7 cellular contexts compared by ENCODE assay signal in the genomic region with DNA sequence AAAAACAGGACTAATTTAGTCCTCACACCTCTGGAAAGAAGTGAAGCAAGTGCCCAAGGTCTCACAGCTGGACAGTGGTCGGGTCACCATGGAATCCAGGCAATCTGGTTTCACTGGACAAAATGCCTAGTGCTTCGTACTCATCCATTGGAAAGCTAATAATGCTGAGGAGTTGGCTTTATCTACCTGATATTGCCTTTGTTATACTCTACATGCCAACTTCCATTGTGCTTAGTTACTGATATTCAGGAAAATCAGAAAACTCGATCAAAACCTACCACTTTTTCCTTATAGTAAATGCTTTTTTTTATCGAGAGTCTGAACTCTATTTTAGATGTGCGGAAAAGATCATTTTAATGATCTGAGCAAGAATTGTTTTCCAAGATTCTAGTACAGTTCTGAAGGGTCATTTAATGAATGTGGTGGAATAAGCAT. TPM values are rescaled to one million over a fixed set of nuclear protein-coding genes. Genes with fewer than 3 reads are reported as not detected.
DNase-seq lines count a peak whose midpoint lies in the region; ATAC-seq and TF ChIP-seq lines count a peak whose summit lies in the region.

No MANE protein-coding gene starts in this region.

- H3K27me3 ChIP-seq in H7 (ENCODE audit: control insufficient read depth, insufficient read depth, low read length) (no peaks in the 10 kb centered on the region), SK-N-SH (ENCODE audit: insufficient read depth) (no peaks in the 10 kb centered on the region)

- no peaks in the 10 kb centered on the region for H3K79me2 ChIP-seq in SK-N-SH (ENCODE audit: insufficient read depth)

- no peak for DNase-seq in H7
- no peak for DNase-seq in SK-N-SH
- no peak for DNase-seq in glutamatergic neuron
- DNase-seq in stimulated activated naive B cell treated with anti-CD40 and anti-IgM and Interleukin-4, amounts not matched to agents 10 μg/mL and 1 μg/mL and 100 μg/mL, for 72 hours = no peak
- no peak for DNase-seq in NCI-H1048 (lab: John Stamatoyannopoulos, UW)

- H3K27me3 Mint-ChIP-seq in glutamatergic neuron (ENCODE audit: unreplicated experiment) = no peaks in the 10 kb centered on the region
- peaks cover 10 to 32% of the 10 kb centered on the region in 2 donors for H3K27me3 Mint-ChIP-seq in stimulated activated naive B cell treated with anti-CD40 and anti-IgM and Interleukin-4, amounts not matched to agents 10 μg/mL and 1 μg/mL and 100 μg/mL, for 72 hours

- peak overlapping the region; percentile 88 for H3K4me3 ChIP-seq in H7 (ENCODE audit: insufficient read depth, low read depth, low read length)
- peak overlapping the region; percentile 93 to 96 for H3K4me3 ChIP-seq in SK-N-SH (ENCODE audit: low read depth in 2 of 2, low read length in 1 of 2)

- TF ChIP-seq CTCF in SK-N-SH (IDR thresholded peaks at IDR 0.05) (no peak), glutamatergic neuron (IDR thresholded peaks at IDR 0.05; ENCODE audit: partially characterized antibody, unreplicated experiment) (no peak)

- H3K9ac ChIP-seq in SK-N-SH = peak overlapping the region; percentile 48; the same call in 1 of the 2 replicates

- no peaks in the 10 kb centered on the region for H3K36me3 Mint-ChIP-seq in glutamatergic neuron (ENCODE audit: unreplicated experiment)
- no peaks in the 10 kb centered on the region for H3K36me3 Mint-ChIP-seq in stimulated activated naive B cell treated with anti-CD40 and anti-IgM and Interleukin-4, amounts not matched to agents 10 μg/mL and 1 μg/mL and 100 μg/mL, for 72 hours

- no peaks in the 10 kb centered on the region for H3K4me1 Mint-ChIP-seq in glutamatergic neuron (ENCODE audit: low read depth, unreplicated experiment)
- H3K4me1 Mint-ChIP-seq in stimulated activated naive B cell treated with anti-CD40 and anti-IgM and Interleukin-4, amounts not matched to agents 10 μg/mL and 1 μg/mL and 100 μg/mL, for 72 hours = peaks cover 4 to 12% of the 10 kb centered on the region in 2 donors

- peak overlapping the region; percentile 93 for H3K27ac Mint-ChIP-seq in glutamatergic neuron (ENCODE audit: unreplicated experiment)
- H3K27ac Mint-ChIP-seq in stimulated activated naive B cell treated with anti-CD40 and anti-IgM and Interleukin-4, amounts not matched to agents 10 μg/mL and 1 μg/mL and 100 μg/mL, for 72 hours = peak overlapping the region; percentile 81

- peaks cover 0 to 2% of the 10 kb centered on the region in 2 experiments; a peak in 1 of 4 replicates for H3K4me1 ChIP-seq in SK-N-SH (ENCODE audit: control insufficient read depth in 1 of 2, insufficient read depth in 2 of 2, low read depth in 1 of 2, low read length in 1 of 2)

- 15% methylated on average over 5 of the region's 5 CpGs for WGBS in SK-N-SH (ENCODE audit: low lambda C conversion rate)

- H3K9me2 ChIP-seq in SK-N-SH = no peaks in the 10 kb centered on the region

- H2AFZ ChIP-seq in SK-N-SH (ENCODE audit: low read depth) = peak overlapping the region; percentile 96

- peak overlapping the region; percentile 72 for H3K4me2 ChIP-seq in SK-N-SH

- peaks cover 2% of the 10 kb centered on the region for H3K9me3 Mint-ChIP-seq in glutamatergic neuron (ENCODE audit: unreplicated experiment)
- no peaks in the 10 kb centered on the region for H3K9me3 Mint-ChIP-seq in stimulated activated naive B cell treated with anti-CD40 and anti-IgM and Interleukin-4, amounts not matched to agents 10 μg/mL and 1 μg/mL and 100 μg/mL, for 72 hours

- CTCF ChIA-PET in SK-N-SH (lab: Yijun Ruan, JAX) = interaction anchor here (1.0 to 2.2 kb wide), 3 partner anchors 16 to 86 kb away, joined by 3 to 10 read pairs (median 4); partner anchors contain the start of gene SMIM8

- ATAC-seq in stimulated activated naive B cell treated with anti-CD40 and anti-IgM and Interleukin-4, amounts not matched to agents 10 μg/mL and 1 μg/mL and 100 μg/mL, for 72 hours (replicated peaks) = peak in 1 of 2 donors; percentile 5
- ATAC-seq in GM18520 (IDR thresholded peaks at IDR 0.05; ENCODE audit: unreplicated experiment) = no peak
- ATAC-seq in HG03025 (IDR thresholded peaks at IDR 0.05; ENCODE audit: low FRiP score, unreplicated experiment) = no peak

- H3K4me3 Mint-ChIP-seq in glutamatergic neuron (ENCODE audit: unreplicated experiment) = peak overlapping the region; percentile 95
- peak overlapping the region; percentile 87 to 93 for H3K4me3 Mint-ChIP-seq in stimulated activated naive B cell treated with anti-CD40 and anti-IgM and Interleukin-4, amounts not matched to agents 10 μg/mL and 1 μg/mL and 100 μg/mL, for 72 hours

- H3K36me3 ChIP-seq in H7 (replicated peaks; ENCODE audit: control insufficient read depth, insufficient read depth, low read length) (no peaks in the 10 kb centered on the region), SK-N-SH (replicated peaks in 1 of 2; ENCODE audit: control insufficient read depth in 1 of 2, insufficient read depth in 2 of 2, low read length in 1 of 2) (no peaks in the 10 kb centered on the region)

- TF ChIP-seq RAD21 in SK-N-SH (IDR thresholded peaks at IDR 0.05; ENCODE audit: low read length) = no peak

- no peak for TF ChIP-seq EP300 in SK-N-SH (IDR thresholded peaks at IDR 0.05; ENCODE audit: borderline replicate concordance in 1 of 2, low read depth in 1 of 2, low read length in 1 of 2)

- POLR2A ChIA-PET in SK-N-SH (lab: Yijun Ruan, JAX) = interaction anchor here (0.9 to 1.5 kb wide), 2 partner anchors 64 to 1766 kb away, joined by 3 to 4 read pairs; partner anchors contain the start of genes SLC35A1 and SYNCRIP

- no peaks in the 10 kb centered on the region for H4K20me1 ChIP-seq in SK-N-SH (ENCODE audit: insufficient read depth)

- H3K27ac ChIP-seq in SK-N-SH (ENCODE audit: low read depth in 2 of 2, low read length in 1 of 2) = peak overlapping the region; percentile 52 to 95

- peaks cover 8% of the 10 kb centered on the region for H3F3A ChIP-seq in SK-N-SH (replicated peaks; ENCODE audit: insufficient read depth)

- no peaks in the 10 kb centered on the region for H3K9me3 ChIP-seq in SK-N-SH

TF ChIP-seq in SK-N-SH, 30 proteins besides CTCF, POLR2A, EP300 and RAD21:
- TF ChIP-seq TEAD4 (IDR thresholded peaks at IDR 0.05; ENCODE audit: borderline replicate concordance, insufficient read depth) = no peak
- peak; percentile 3 for TF ChIP-seq CHD2 (IDR thresholded peaks at IDR 0.05; ENCODE audit: low read length, partially characterized antibody)

RNA-seq across cellular contexts. Expression of gene CFAP206, which starts 1.0 kb away (rescaled TPM):
- 0.14 TPM in 1 of 2 replicates, not detected in the other for total RNA-seq in H7 (2014; rRNA removed; shearing (Covaris generic))
- polyA plus RNA-seq in SK-N-SH (2012; rRNA removed) = 0.46 and 0.78 TPM in 2 replicates
- polyA plus RNA-seq in SK-N-SH (2012; cell fraction: cytosol; rRNA removed) = 0.54 and 0.68 TPM in 2 replicates
- 0.60 and 0.86 TPM in 2 replicates for polyA plus RNA-seq in SK-N-SH (2012; cell fraction: nucleus; rRNA removed)
- 1.9 TPM for total RNA-seq in glutamatergic neuron (ENCODE audit: unreplicated experiment)
